8 cellular contexts compared by ENCODE assay signal in the genomic region with DNA sequence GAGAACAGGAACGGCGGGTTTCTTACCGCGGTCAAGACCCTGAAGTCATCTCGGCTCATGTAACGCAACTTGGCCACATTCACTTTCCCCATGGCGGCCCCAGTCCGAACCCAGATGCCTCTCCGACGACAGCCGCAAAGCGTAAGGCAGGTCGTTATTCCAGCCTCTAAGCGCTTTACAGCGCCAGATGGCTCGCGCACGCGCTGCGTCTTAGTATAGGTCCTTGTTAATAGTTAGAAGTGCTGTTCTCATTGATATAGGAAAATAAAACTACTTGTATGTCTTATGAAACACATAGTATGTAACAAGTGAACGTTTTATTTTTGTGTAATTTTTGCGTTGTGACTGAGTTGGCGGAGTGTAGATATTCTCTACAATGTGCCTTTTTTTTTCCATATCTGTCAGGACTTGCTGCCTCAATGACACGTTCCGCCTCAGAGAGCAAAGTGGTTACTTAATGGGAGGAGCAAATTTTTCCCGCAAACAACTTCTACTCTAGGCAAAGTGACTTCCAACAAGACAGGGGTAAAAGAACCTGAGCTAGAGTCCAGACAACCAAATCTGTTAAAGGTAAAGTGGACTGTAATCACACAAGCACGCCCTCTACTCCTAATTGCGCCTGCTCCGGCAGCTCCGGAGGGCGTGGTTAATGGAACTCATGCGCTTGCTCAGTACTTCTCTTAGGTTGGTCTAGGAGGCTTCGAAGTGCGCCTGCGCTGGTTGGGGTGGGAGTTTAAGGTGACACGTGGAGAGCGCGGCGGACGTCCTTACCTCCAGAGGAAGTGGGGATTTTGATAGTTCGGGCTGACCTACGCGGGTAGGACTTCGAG. TPM values are rescaled to one million over a fixed set of nuclear protein-coding genes. Genes with fewer than 3 reads are reported as not detected.
DNase-seq lines count a peak whose midpoint lies in the region; ATAC-seq, FAIRE-seq and TF ChIP-seq lines count a peak whose summit lies in the region.

TSS of gene RIOK2 (minus strand) at position 148 of the 830 bp plus-strand sequence. CDS start at position 92, 56 bp downstream.

- intact Hi-C loops in mammary epithelial cell (cut with micrococcal nuclease): loop anchor here (2.0 to 5.0 kb wide), 2 partner anchors 1165 to 1589 kb away; partner anchors contain the start of gene RGMB

- H3K9me3 ChIP-seq in WERI-Rb-1 (ENCODE audit: severe bottlenecking) (no peaks in the 10 kb centered on the region), mammary epithelial cell (replicated peaks; ENCODE audit: insufficient read depth, low read length) (no peaks in the 10 kb centered on the region), small intestine (ENCODE audit: control insufficient read depth, low read depth) (no peaks in the 10 kb centered on the region)

- H3K9ac ChIP-seq in mammary epithelial cell (ENCODE audit: insufficient read depth, low read length): peak within 1 kb of the TSS; percentile 93

- CTCF ChIA-PET in mammary epithelial cell (lab: Charles Lee; ENCODE audit: low non-redundant PET): no interaction called here

- H3K36me3 ChIP-seq in WERI-Rb-1 (peaks cover 14% of the 10 kb centered on the region), mammary epithelial cell (ENCODE audit: insufficient read depth, low read length) (peaks cover 2% of the 10 kb centered on the region), small intestine (ENCODE audit: control insufficient read depth in 2 of 2, insufficient read depth in 2 of 2, low read length in 2 of 2) (peaks cover 0 to 7% of the 10 kb centered on the region in 2 donors)

- dilution Hi-C loops in mammary epithelial cell (cut with HindIII; ENCODE audit: low sequenced_read_pairs): no loop called here

- peaks cover 10% of the 10 kb centered on the region for H3K4me1 ChIP-seq in mammary epithelial cell (ENCODE audit: insufficient read depth, low read length)
- peaks cover 0 to 6% of the 10 kb centered on the region in 2 donors for H3K4me1 ChIP-seq in small intestine (ENCODE audit: control insufficient read depth in 2 of 2, insufficient read depth in 1 of 2, low read depth in 1 of 2, low read length in 1 of 2)

- DNase-seq in ACHN: peak; percentile 94
- peak; percentile 95 for DNase-seq in NCI-H2227 (lab: John Stamatoyannopoulos, UW; ENCODE audit: unreplicated experiment)
- DNase-seq in WERI-Rb-1: peak; percentile 98
- DNase-seq in mammary epithelial cell: peak; percentile 91
- DNase-seq in iPS-NIHi11 (ENCODE audit: low spot score): peak; percentile 95
- DNase-seq in small intestine: peak; percentile 97

- H4K20me1 ChIP-seq in mammary epithelial cell (ENCODE audit: insufficient read depth, low read length): no peaks in the 10 kb centered on the region

- ATAC-seq in GM18873 (IDR thresholded peaks at IDR 0.05; ENCODE audit: low FRiP score, unreplicated experiment) (peak; percentile 92), HG03139 (IDR thresholded peaks at IDR 0.05; ENCODE audit: unreplicated experiment) (peak; percentile 91)

- H3K4me3 ChIP-seq in WERI-Rb-1 (ENCODE audit: low read depth, low read length) (peak within 1 kb of the TSS; percentile 100), mammary epithelial cell (replicated peaks in 1 of 3; ENCODE audit: insufficient read depth in 1 of 3, low read depth in 2 of 3, low read length in 3 of 3) (peak within 1 kb of the TSS; percentile 80 to 89 (median 80)), small intestine (ENCODE audit: low read depth in 1 of 2, low read length in 2 of 2) (peak within 1 kb of the TSS; percentile 69 to 87)

- in situ Hi-C loops in ACHN (cut with HindIII; ENCODE audit: low pct_ligation_motif_present, low pct_unique_long_range_greater_than_20kb, low sequenced_read_pairs): no loop called here
- in situ Hi-C loops in mammary epithelial cell (cut with MboI; ENCODE audit: low sequenced_read_pairs in 2 of 2): no loop called here

- FAIRE-seq in small intestine (lab: Jason Lieb, UNC): no peak

- H3K27me3 ChIP-seq in WERI-Rb-1 (ENCODE audit: insufficient read depth, low read depth, severe bottlenecking) (no peaks in the 10 kb centered on the region), mammary epithelial cell (ENCODE audit: insufficient read depth, low read length) (no peaks in the 10 kb centered on the region), small intestine (ENCODE audit: control insufficient read depth in 2 of 2, insufficient read depth in 2 of 2, low read length in 2 of 2) (no peaks in the 10 kb centered on the region)

- peak within 1 kb of the TSS; percentile 99 for H3K27ac ChIP-seq in WERI-Rb-1
- peak within 1 kb of the TSS; percentile 97 for H3K27ac ChIP-seq in mammary epithelial cell (ENCODE audit: insufficient read depth, low read depth, low read length)
- H3K27ac ChIP-seq in small intestine (ENCODE audit: low read depth in 1 of 2, low read length in 1 of 2): peak within 1 kb of the TSS; percentile 76 to 95

- under 1% methylated on average over 28 of the region's 44 CpGs for whole genome bisulfite sequencing in mammary epithelial cell (ENCODE audit: low coverage, missing lambda C conversion rate)
- WGBS in small intestine, 3 donors: 0 to 1% (median 0%) methylated on average over 44 of the region's 44 CpGs

- H3K4me2 ChIP-seq in mammary epithelial cell (ENCODE audit: insufficient read depth, low read depth, low read length): peak within 1 kb of the TSS; percentile 88

- BruUV-seq in mammary epithelial cell (replicated peaks; lab: Mats Ljungman, UMichigan): no TSS peak

- no peak for TF ChIP-seq CTCF in WERI-Rb-1 (IDR thresholded peaks at IDR 0.05; ENCODE audit: low read depth, low read length)
- no peak for TF ChIP-seq CTCF in mammary epithelial cell (conservative IDR thresholded peaks at IDR 0.05 in 1 of 2, IDR thresholded peaks at IDR 0.05 in 1 of 2; ENCODE audit: extremely low read depth in 1 of 2, insufficient read depth in 1 of 2, low read depth in 1 of 2, low read length in 2 of 2)

- peaks cover 39% of the 10 kb centered on the region for H3K79me2 ChIP-seq in mammary epithelial cell (ENCODE audit: insufficient read depth, low read length)

- H2AFZ ChIP-seq in mammary epithelial cell (ENCODE audit: low read depth, low read length): peak within 1 kb of the TSS; percentile 95

RNA-seq across cellular contexts. Expression of gene RIOK2, which starts in this region (rescaled TPM):
- 10 to 100 TPM; 18.5 to 38.3 TPM for total RNA-seq in mammary epithelial cell
- 5.9 TPM for polyA plus RNA-seq in mammary epithelial cell
- polyA minus RNA-seq in mammary epithelial cell: 16.2 TPM
- 10 to 100 TPM in 1 of 3 donors, 1 to 10 TPM in 2; 6.9 to 19.2 (median 7.7) TPM for polyA plus RNA-seq in small intestine

Comparison
In these comparisons a context has a peak if more than half of its experiments do, and no peak if none do; other contexts are left out.
1. Peak in every context shown above with its lines: DNase-seq, ATAC-seq, H3K4me3 ChIP-seq and H3K27ac ChIP-seq.